Comparison of ENCODE assay signal across 16 cellular contexts in genomic region chr6:11053307-11053706, GRCh38. TPM values are rescaled to one million over a fixed set of nuclear protein-coding genes. Genes with fewer than 3 reads are reported as not detected.
DNase-seq lines count a peak whose midpoint lies in the region; ATAC-seq and TF ChIP-seq lines count a peak whose summit lies in the region.
"Had no signal": no experiment of that assay in that cellular context is flagged by ENCODE, and none has a peak within 500 bp of the region (broad histone marks: within the 10 kb centered on the region; RNA-seq: fewer than 3 reads in every experiment).

No MANE protein-coding gene starts in this region.

- H3K4me3 ChIP-seq in right lobe of liver: no peak overlapping the region
- no peak overlapping the region for H3K4me3 ChIP-seq in esophagus squamous epithelium
- H3K4me3 ChIP-seq: HAP-1 had no signal

- H3K9me3 ChIP-seq in right lobe of liver (no peaks in the 10 kb centered on the region), esophagus squamous epithelium (no peaks in the 10 kb centered on the region)
- H3K9me3 ChIP-seq: Caco-2, HAP-1 had no signal

- H3K27ac ChIP-seq in right lobe of liver (peak overlapping the region in 1 of 3 donors; percentile 66), esophagus squamous epithelium (no peak overlapping the region)

- no peaks in the 10 kb centered on the region for H3K36me3 ChIP-seq in right lobe of liver
- H3K36me3 ChIP-seq in esophagus squamous epithelium: no peaks in the 10 kb centered on the region
- H3K36me3 ChIP-seq: HAP-1 had no signal

- 18% methylated on average over 5 of the region's 5 CpGs for WGBS in right lobe of liver (ENCODE audit: insufficient coverage, low coverage, low lambda C conversion rate, missing lambda C conversion rate)
- WGBS in esophagus squamous epithelium, 2 donors: 66 to 73% methylated on average over 5 of the region's 5 CpGs

- H3K27me3 ChIP-seq in right lobe of liver (no peaks in the 10 kb centered on the region), esophagus squamous epithelium (peaks cover 0 to 27% (median 0%) of the 10 kb centered on the region in 4 donors)

- TF ChIP-seq POLR2A in right lobe of liver (IDR thresholded peaks at IDR 0.05): no peak
- TF ChIP-seq POLR2A in esophagus squamous epithelium (IDR thresholded peaks at IDR 0.05): no peak

- H3K4me1 ChIP-seq in right lobe of liver (peaks cover 0 to 53% (median 15%) of the 10 kb centered on the region in 4 donors), esophagus squamous epithelium (no peaks in the 10 kb centered on the region)
- H3K4me1 ChIP-seq: HAP-1 had no signal

- intact Hi-C loops in right lobe of liver (cut with DNase I): no loop called here
- intact Hi-C loops in left cardiac atrium (cut with DNase I): no loop called here
- intact Hi-C loops in esophagus squamous epithelium (cut with DNase I): loop anchor here (10.0 kb wide), 1 partner anchor 579 kb away; no protein-coding TSS in a partner anchor

- DNase-seq in NCI-H69 (lab: John Stamatoyannopoulos, UW) (peak; percentile 30), left lobe of liver (ENCODE audit: low spot score) (peak; percentile 69), right lobe of liver (peak in 2 of 3 donors; percentile 31 to 68), left cardiac atrium (no peak), esophagus squamous epithelium (lab: John Stamatoyannopoulos, UW) (no peak)
- no peak for DNase-seq in effector CD4-positive, alpha-beta T cell
- DNase-seq: C1 segment of cervical spinal cord; Caco-2; CD4-positive, CD25-positive, alpha-beta regulatory T cell; CD8-positive, alpha-beta T cell; DMS153; DND-41; GOT3; HFFc6 had no signal

- ATAC-seq in left lobe of liver (peak; percentile 86), right lobe of liver (peak; percentile 74 to 91 (median 80)), left cardiac atrium (no peak)
- ATAC-seq: CD8-positive, alpha-beta T cell had no signal

- TF ChIP-seq CTCF in right lobe of liver (IDR thresholded peaks at IDR 0.05) (no peak), esophagus squamous epithelium (IDR thresholded peaks at IDR 0.05) (no peak)

RNA-seq across cellular contexts. Expression of gene ELOVL2, which starts 9.2 kb away (rescaled TPM):
- total RNA-seq in left lobe of liver: 5.9 TPM
- 10 to 100 TPM in 5 of 6 experiments, 1 to 10 TPM in 1; 7.1 to 24.4 (median 14.4) TPM for total RNA-seq in right lobe of liver
- total RNA-seq in left cardiac atrium: 1 to 10 TPM; 1.2 to 2.3 TPM
- total RNA-seq in esophagus squamous epithelium: under 1 TPM in 3 of 4 donors, not detected in 1; 0.06 to 0.38 (median 0.18) TPM
- total RNA-seq: Caco-2; CD4-positive, CD25-positive, alpha-beta regulatory T cell; CD8-positive, alpha-beta T cell had no signal

RNA-seq across cellular contexts. Expression of gene SMIM13, which starts 40.3 kb away (rescaled TPM):
- 5.9 TPM for total RNA-seq in left lobe of liver
- total RNA-seq in right lobe of liver: 1 to 10 TPM; 6.4 to 9.5 (median 7.6) TPM
- 10 to 100 TPM; 10.9 to 11.3 TPM for total RNA-seq in left cardiac atrium
- 1 to 10 TPM; 3.8 to 7.4 (median 6.3) TPM for total RNA-seq in esophagus squamous epithelium

RNA-seq across cellular contexts. Expression of gene ERVFRD-1, which starts 58.2 kb away (rescaled TPM):
- 0.08 TPM for total RNA-seq in left lobe of liver
- total RNA-seq in right lobe of liver: under 1 TPM in 1 of 6 experiments, not detected in 5; 0.12 TPM
- under 1 TPM in 1 of 2 donors, not detected in 1; 0.09 TPM for total RNA-seq in left cardiac atrium
- under 1 TPM in 1 of 4 donors, not detected in 3; 0.76 TPM for total RNA-seq in esophagus squamous epithelium
- total RNA-seq: A172; CD4-positive, CD25-positive, alpha-beta regulatory T cell; CD8-positive, alpha-beta T cell; HFFc6 had no signal

Comparison
In these comparisons a context has a peak if more than half of its experiments do, and no peak if none do; other contexts are left out.
1. DNase-seq: peak in NCI-H69 (single experiment), left lobe of liver (single experiment) and right lobe of liver (2 of 3); none in effector CD4-positive, alpha-beta T cell (single experiment), left cardiac atrium (single experiment) and esophagus squamous epithelium (single experiment).
2. ATAC-seq: peak in left lobe of liver (single experiment) and right lobe of liver (4 of 4); none in left cardiac atrium (0 of 2).